ENCODE assay signal across 14 cellular contexts in genomic region chrX:3663576-3664290, GRCh38. TPM values are rescaled to one million over a fixed set of nuclear protein-coding genes. Genes with fewer than 3 reads are reported as not detected.
A peak's percentile ranks its signal among the peaks of the same experiment; 100 is the strongest.
DNase-seq lines count a peak whose midpoint lies in the region; ATAC-seq and TF ChIP-seq lines count a peak whose summit lies in the region.
"Had no signal": no experiment of that assay in that cellular context is flagged by ENCODE, and none has a peak within 500 bp of the region (broad histone marks: within the 10 kb centered on the region; RNA-seq: fewer than 3 reads in every experiment).

No MANE protein-coding gene starts in this region.

- peaks cover 16 to 19% of the 10 kb centered on the region in 2 donors for H3K4me1 Mint-ChIP-seq in stimulated activated naive B cell treated with anti-CD40 and anti-IgM and Interleukin-4, amounts not matched to agents 10 μg/mL and 1 μg/mL and 100 μg/mL, for 72 hours

- ATAC-seq in Right ventricle myocardium superior (ENCODE audit: poor library complexity) (peak; percentile 45), Right ventricle myocardium inferior (no peak), HG03097 (IDR thresholded peaks at IDR 0.05; ENCODE audit: low FRiP score, unreplicated experiment) (peak; percentile 58), HG03280 (IDR thresholded peaks at IDR 0.05; ENCODE audit: unreplicated experiment) (no peak)
- ATAC-seq in stimulated activated naive B cell treated with anti-CD40 and anti-IgM and Interleukin-4, amounts not matched to agents 10 μg/mL and 1 μg/mL and 100 μg/mL, for 72 hours (replicated peaks) = peak; percentile 86 to 96
- ATAC-seq: stimulated activated effector memory CD8-positive, alpha-beta T cell treated with anti-CD3 and anti-CD28 coated beads, Interleukin-12 subunit alpha, Interleukin-12 subunit beta, amount 100 ng/mL, for 72 hours; T-cell had no signal

- no peak for TF ChIP-seq CTCF in A673 (conservative IDR thresholded peaks at IDR 0.05; ENCODE audit: low read depth, low read length)

- H3K27me3 Mint-ChIP-seq in stimulated activated naive B cell treated with anti-CD40 and anti-IgM and Interleukin-4, amounts not matched to agents 10 μg/mL and 1 μg/mL and 100 μg/mL, for 72 hours = no peaks in the 10 kb centered on the region
- H3K27me3 Mint-ChIP-seq: T-cell had no signal

- no peaks in the 10 kb centered on the region for H3K9me3 Mint-ChIP-seq in stimulated activated naive B cell treated with anti-CD40 and anti-IgM and Interleukin-4, amounts not matched to agents 10 μg/mL and 1 μg/mL and 100 μg/mL, for 72 hours
- H3K9me3 Mint-ChIP-seq: stimulated activated effector memory CD8-positive, alpha-beta T cell treated with anti-CD3 and anti-CD28 coated beads, Interleukin-12 subunit alpha, Interleukin-12 subunit beta, amount 100 ng/mL, for 72 hours; T-cell had no signal

- peak overlapping the region; percentile 55 to 64 for H3K4me3 Mint-ChIP-seq in stimulated activated naive B cell treated with anti-CD40 and anti-IgM and Interleukin-4, amounts not matched to agents 10 μg/mL and 1 μg/mL and 100 μg/mL, for 72 hours
- H3K4me3 Mint-ChIP-seq: stimulated activated effector memory CD8-positive, alpha-beta T cell treated with anti-CD3 and anti-CD28 coated beads, Interleukin-12 subunit alpha, Interleukin-12 subunit beta, amount 100 ng/mL, for 72 hours; T-cell had no signal

- POLR2A ChIA-PET in A673 (lab: Charles Lee; ENCODE audit: low non-redundant PET) = no interaction called here

- CTCF ChIA-PET in A673 (lab: Charles Lee) = no interaction called here

- no peak overlapping the region for H3K4me3 ChIP-seq in A673 (ENCODE audit: low read depth, low read length, poor library complexity, severe bottlenecking)

- H3K4me1 ChIP-seq in A673 (ENCODE audit: insufficient read depth, low read length, poor library complexity, severe bottlenecking) = no peaks in the 10 kb centered on the region

- no TSS peak for BruUV-seq in A673 (replicated peaks; lab: Mats Ljungman, UMichigan)

- peak overlapping the region; percentile 86 for H3K27ac Mint-ChIP-seq in stimulated activated naive B cell treated with anti-CD40 and anti-IgM and Interleukin-4, amounts not matched to agents 10 μg/mL and 1 μg/mL and 100 μg/mL, for 72 hours
- H3K27ac Mint-ChIP-seq: stimulated activated effector memory CD8-positive, alpha-beta T cell treated with anti-CD3 and anti-CD28 coated beads, Interleukin-12 subunit alpha, Interleukin-12 subunit beta, amount 100 ng/mL, for 72 hours had no signal

- no peaks in the 10 kb centered on the region for H3K9me3 ChIP-seq in A673 (ENCODE audit: low read depth, low read length, poor library complexity, severe bottlenecking)

- H3K36me3 ChIP-seq in A673 (ENCODE audit: insufficient read depth, low read length, poor library complexity, severe bottlenecking) = no peaks in the 10 kb centered on the region

- peaks cover 13 to 37% of the 10 kb centered on the region in 2 donors for H3K36me3 Mint-ChIP-seq in stimulated activated naive B cell treated with anti-CD40 and anti-IgM and Interleukin-4, amounts not matched to agents 10 μg/mL and 1 μg/mL and 100 μg/mL, for 72 hours

- H3K27ac ChIP-seq in A673 (ENCODE audit: low read depth, low read length, poor library complexity, severe bottlenecking) = no peak overlapping the region

- no peak for DNase-seq in Right ventricle myocardium superior
- DNase-seq in Right ventricle myocardium inferior (ENCODE audit: missing footprints) = no peak
- peak; percentile 45 for DNase-seq in UCSD-AML1 (lab: John Stamatoyannopoulos, UW; ENCODE audit: unreplicated experiment)
- peak; percentile 31 for DNase-seq in stimulated activated naive B cell treated with anti-CD40 and anti-IgM and Interleukin-4, amounts not matched to agents 10 μg/mL and 1 μg/mL and 100 μg/mL, for 72 hours
- DNase-seq in NCI-H774 (lab: John Stamatoyannopoulos, UW) = no peak
- DNase-seq in A673 (ENCODE audit: low spot score) = no peak
- DNase-seq: activated T-cell treated with anti-CD3 and anti-CD28 coated beads, Interleukin-2, amount 50 U/mL, for 1 hour; foreskin melanocyte; GOT3; NCI-H2171 treated with DMSO at 0.1 percent for 48 hours had no signal

- intact Hi-C loops in Right ventricle myocardium superior (cut with DNase I) (no loop called here), Right ventricle myocardium inferior (cut with DNase I) (no loop called here), A673 (cut with micrococcal nuclease; ENCODE audit: unreplicated experiment) (no loop called here)

- no peaks in the 10 kb centered on the region for H3K27me3 ChIP-seq in A673 (replicated peaks; ENCODE audit: insufficient read depth, low read depth, low read length, poor library complexity)

RNA-seq across cellular contexts. Expression of gene PRKX, which starts 49.7 kb away (rescaled TPM):
- total RNA-seq in Right ventricle myocardium superior = 4.8 TPM
- 3.8 TPM for total RNA-seq in Right ventricle myocardium inferior
- total RNA-seq in A673 (2021) = 42.6 and 43.3 TPM in 2 replicates

Comparison
In these comparisons a context has a peak if more than half of its experiments do, and no peak if none do; other contexts are left out.
1. ATAC-seq: peak in Right ventricle myocardium superior (single experiment), HG03097 (single experiment) and stimulated activated naive B cell treated with anti-CD40 and anti-IgM and Interleukin-4, amounts not matched to agents 10 μg/mL and 1 μg/mL and 100 μg/mL, for 72 hours (2 of 2); none in Right ventricle myocardium inferior (single experiment) and HG03280 (single experiment).
2. DNase-seq: peak in UCSD-AML1 (single experiment) and stimulated activated naive B cell treated with anti-CD40 and anti-IgM and Interleukin-4, amounts not matched to agents 10 μg/mL and 1 μg/mL and 100 μg/mL, for 72 hours (single experiment); none in Right ventricle myocardium superior (single experiment), Right ventricle myocardium inferior (single experiment), NCI-H774 (single experiment) and A673 (single experiment).